8 cellular contexts compared by ENCODE assay signal in the genomic region with DNA sequence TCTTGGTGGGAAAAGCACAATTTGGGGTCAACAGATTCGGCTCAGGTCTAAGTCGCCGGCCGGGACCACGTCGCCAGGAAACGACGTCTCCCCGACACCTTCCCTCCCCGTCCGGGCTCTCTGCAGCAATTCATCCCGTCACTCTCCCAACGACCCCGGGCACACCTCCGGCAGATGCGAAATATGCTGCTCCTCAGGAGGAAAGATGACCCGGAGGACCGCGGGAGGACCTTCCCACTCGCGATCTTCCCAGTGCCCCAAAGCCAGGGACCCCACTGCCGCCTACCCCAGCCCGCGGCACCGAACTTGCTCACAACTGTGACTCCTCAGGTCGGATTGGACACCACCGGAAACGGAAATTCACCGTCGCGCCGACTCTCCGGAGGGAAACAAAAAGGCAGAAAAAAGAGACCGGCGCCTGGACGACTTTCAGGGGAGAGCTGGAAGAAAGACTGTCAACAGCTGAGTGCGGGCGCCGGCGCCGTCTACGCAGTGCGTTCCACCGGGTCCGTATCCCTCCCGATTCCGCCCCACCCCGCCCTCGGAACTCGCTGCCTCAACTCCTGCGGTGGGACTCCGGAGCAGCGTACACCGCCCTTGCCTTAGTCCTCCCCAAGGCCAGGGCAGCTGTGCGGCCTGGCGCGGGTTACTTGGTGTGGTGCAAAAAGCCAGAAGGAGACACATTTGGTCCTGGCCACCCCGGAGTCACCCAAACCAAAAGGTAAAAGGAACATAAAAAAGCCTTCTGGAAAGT. TPM values are rescaled to one million over a fixed set of nuclear protein-coding genes. Genes with fewer than 3 reads are reported as not detected.
DNase-seq lines count a peak whose midpoint lies in the region; ATAC-seq and TF ChIP-seq lines count a peak whose summit lies in the region.

No MANE protein-coding gene starts in this region.

- no peak for TF ChIP-seq POLR2A in lower leg skin (IDR thresholded peaks at IDR 0.05)

- H3K27me3 ChIP-seq in dorsolateral prefrontal cortex = no peaks in the 10 kb centered on the region

- POLR2A ChIA-PET in activated CD4-positive, alpha-beta memory T cell treated with anti-CD3 and anti-CD28 coated beads, Interleukin-2, amount 10 ng/mL, durations not matched to agents 7 days and 5 days (lab: Charles Lee) = interaction anchor here (0.6 to 6.8 kb wide), 17 partner anchors 10 to 483 kb away, joined by 3 to 164 read pairs (median 5); a partner anchor contains a TSS

- ATAC-seq in GM19372 (IDR thresholded peaks at IDR 0.05; ENCODE audit: low read depth, unreplicated experiment) = peak; percentile 81
- peak; percentile 44 for ATAC-seq in HG03558 (IDR thresholded peaks at IDR 0.05; ENCODE audit: extremely low read depth, unreplicated experiment)

- H3K4me3 ChIP-seq in dorsolateral prefrontal cortex (peak overlapping the region; percentile 54 to 98 (median 83)), lower leg skin (ENCODE audit: low read depth, poor library complexity, severe bottlenecking) (peak overlapping the region; percentile 69)

- peak overlapping the region; percentile 92 for H3K4me3 Mint-ChIP-seq in activated CD4-positive, alpha-beta memory T cell treated with anti-CD3 and anti-CD28 coated beads, Interleukin-2, amount 10 ng/mL, durations not matched to agents 7 days and 5 days

- H3K27me3 Mint-ChIP-seq in activated CD4-positive, alpha-beta memory T cell treated with anti-CD3 and anti-CD28 coated beads, Interleukin-2, amount 10 ng/mL, durations not matched to agents 7 days and 5 days = no peaks in the 10 kb centered on the region

- DNase-seq in NCI-H774 (lab: John Stamatoyannopoulos, UW) = peak; percentile 86
- peak; percentile 94 for DNase-seq in activated CD4-positive, alpha-beta memory T cell treated with anti-CD3 and anti-CD28 coated beads, Interleukin-2, amount 10 ng/mL, durations not matched to agents 7 days and 5 days
- peak; percentile 84 to 95 (median 90) for DNase-seq in dorsolateral prefrontal cortex
- peak; percentile 86 to 98 for DNase-seq in lower leg skin (ENCODE audit: low spot score in 2 of 2)
- DNase-seq in stimulated activated CD4-positive, alpha-beta T cell treated with anti-CD3 and anti-CD28 coated beads, Interleukin-4, amount 100 ng/mL, for 4 hours = peak; percentile 85 to 86

- no peak for TF ChIP-seq CTCF in C4-2B (conservative IDR thresholded peaks at IDR 0.05)
- TF ChIP-seq CTCF in dorsolateral prefrontal cortex (IDR thresholded peaks at IDR 0.05 in 54 of 56, conservative IDR thresholded peaks at IDR 0.05 in 2 of 56; ENCODE audit: low read depth in 1 of 56, partially characterized antibody in 56 of 56) = peak in 11 of 56 donors; percentile 10 to 33 (median 13)
- no peak for TF ChIP-seq CTCF in lower leg skin (IDR thresholded peaks at IDR 0.05)

- peaks cover 19% of the 10 kb centered on the region for H3K4me1 Mint-ChIP-seq in activated CD4-positive, alpha-beta memory T cell treated with anti-CD3 and anti-CD28 coated beads, Interleukin-2, amount 10 ng/mL, durations not matched to agents 7 days and 5 days

- CTCF ChIA-PET in activated CD4-positive, alpha-beta memory T cell treated with anti-CD3 and anti-CD28 coated beads, Interleukin-2, amount 10 ng/mL, durations not matched to agents 7 days and 5 days (lab: Charles Lee) = interaction anchor here (0.6 to 3.9 kb wide), 7 partner anchors 13 to 317 kb away, joined by 3 to 31 read pairs (median 3); a partner anchor contains a TSS

- H3K27ac ChIP-seq in C4-2B (peak overlapping the region; percentile 82), dorsolateral prefrontal cortex (peak overlapping the region; percentile 28 to 97 (median 85))

- WGBS in lower leg skin, 2 donors = 0% methylated on average over 55 to 56 of the region's 58 CpGs

- H3K9me3 Mint-ChIP-seq in activated CD4-positive, alpha-beta memory T cell treated with anti-CD3 and anti-CD28 coated beads, Interleukin-2, amount 10 ng/mL, durations not matched to agents 7 days and 5 days = no peaks in the 10 kb centered on the region

- H3K36me3 Mint-ChIP-seq in activated CD4-positive, alpha-beta memory T cell treated with anti-CD3 and anti-CD28 coated beads, Interleukin-2, amount 10 ng/mL, durations not matched to agents 7 days and 5 days (ENCODE audit: low read depth) = peaks cover 20% of the 10 kb centered on the region

- H3K27ac Mint-ChIP-seq in activated CD4-positive, alpha-beta memory T cell treated with anti-CD3 and anti-CD28 coated beads, Interleukin-2, amount 10 ng/mL, durations not matched to agents 7 days and 5 days = peak overlapping the region; percentile 96

- intact Hi-C loops in dorsolateral prefrontal cortex (cut with DNase I) = loop anchor here in 1 of 2 donors (10.0 kb wide), 1 partner anchor 86 kb away; a partner anchor contains a TSS
- intact Hi-C loops in lower leg skin (cut with DNase I; ENCODE audit: low total_unique reads) = no loop called here

RNA-seq across cellular contexts. Expression of a gene that starts 13.8 kb away (rescaled TPM):
- total RNA-seq in activated CD4-positive, alpha-beta memory T cell treated with anti-CD3 and anti-CD28 coated beads, Interleukin-2, amount 10 ng/mL, durations not matched to agents 7 days and 5 days = 100 to 1,000 TPM; 106 to 108 TPM
- total RNA-seq in dorsolateral prefrontal cortex = 10 to 100 TPM; 55.3 to 85.9 (median 67.1) TPM
- total RNA-seq in lower leg skin = 10 to 100 TPM; 45.5 to 60.3 (median 58.1) TPM

RNA-seq across cellular contexts. Expression of a gene that starts 32.4 kb away (rescaled TPM):
- total RNA-seq in activated CD4-positive, alpha-beta memory T cell treated with anti-CD3 and anti-CD28 coated beads, Interleukin-2, amount 10 ng/mL, durations not matched to agents 7 days and 5 days = 1 to 10 TPM; 8.1 to 9.3 TPM
- total RNA-seq in dorsolateral prefrontal cortex (10 to 100 TPM in 90 of 120 experiments, 1 to 10 TPM in 30; 5.2 to 20.2 (median 11.8) TPM), lower leg skin (10 to 100 TPM in 1 of 4 donors, 1 to 10 TPM in 3; 3.0 to 11.2 (median 5.2) TPM)

RNA-seq across cellular contexts. Expression of a gene that starts 51.5 kb away (rescaled TPM):
- 10 to 100 TPM; 31.4 to 34.6 TPM for total RNA-seq in activated CD4-positive, alpha-beta memory T cell treated with anti-CD3 and anti-CD28 coated beads, Interleukin-2, amount 10 ng/mL, durations not matched to agents 7 days and 5 days
- 10 to 100 TPM; 10.3 to 24.7 (median 16.6) TPM for total RNA-seq in dorsolateral prefrontal cortex
- 10 to 100 TPM; 27.6 to 36.5 (median 34.2) TPM for total RNA-seq in lower leg skin

RNA-seq across cellular contexts. Expression of a gene that starts 55.1 kb away (rescaled TPM):
- total RNA-seq in activated CD4-positive, alpha-beta memory T cell treated with anti-CD3 and anti-CD28 coated beads, Interleukin-2, amount 10 ng/mL, durations not matched to agents 7 days and 5 days = 10 to 100 TPM; 88.0 to 92.2 TPM
- 100 to 1,000 TPM in 114 of 120 experiments, 10 to 100 TPM in 6; 83.0 to 208 (median 131) TPM for total RNA-seq in dorsolateral prefrontal cortex
- 100 to 1,000 TPM in 3 of 4 donors, 10 to 100 TPM in 1; 99.0 to 262 (median 108) TPM for total RNA-seq in lower leg skin

Comparison
In these comparisons a context has a peak if more than half of its experiments do, and no peak if none do; other contexts are left out.
1. Peak in every context shown above with its lines: DNase-seq, ATAC-seq, H3K4me3 ChIP-seq and H3K27ac ChIP-seq.